In genomic region chr17:15955793-15956541, GRCh38 we compare ENCODE assay signal across 16 cellular contexts. TPM values are rescaled to one million over a fixed set of nuclear protein-coding genes. Genes with fewer than 3 reads are reported as not detected.
DNase-seq lines count a peak whose midpoint lies in the region; ATAC-seq and TF ChIP-seq lines count a peak whose summit lies in the region.
"Had no signal": no experiment of that assay in that cellular context is flagged by ENCODE, and none has a peak within 500 bp of the region (broad histone marks: within the 10 kb centered on the region; RNA-seq: fewer than 3 reads in every experiment).

No MANE protein-coding gene starts in this region.

- H3K4me3 Mint-ChIP-seq in endothelial cell (ENCODE audit: unreplicated experiment): no peak overlapping the region
- no peak overlapping the region for H3K4me3 Mint-ChIP-seq in stimulated activated naive B cell treated with anti-CD40 and anti-IgM and Interleukin-4, amounts not matched to agents 10 μg/mL and 1 μg/mL and 100 μg/mL, for 72 hours
- H3K4me3 Mint-ChIP-seq: activated CD8-positive, alpha-beta memory T cell treated with anti-CD3 and anti-CD28 coated beads, Interleukin-2, amount 10 ng/mL, durations not matched to agents 7 days and 5 days had no signal

- H4K20me1 ChIP-seq in PC-9 (ENCODE audit: insufficient read depth): no peaks in the 10 kb centered on the region

- peaks cover 56% of the 10 kb centered on the region for H3K4me1 ChIP-seq in PC-9 (replicated peaks; ENCODE audit: insufficient read depth)

- peaks cover 3% of the 10 kb centered on the region for H3K4me1 Mint-ChIP-seq in endothelial cell (ENCODE audit: unreplicated experiment)
- H3K4me1 Mint-ChIP-seq in stimulated activated naive B cell treated with anti-CD40 and anti-IgM and Interleukin-4, amounts not matched to agents 10 μg/mL and 1 μg/mL and 100 μg/mL, for 72 hours: peaks cover 20 to 33% of the 10 kb centered on the region in 2 donors

- no peak overlapping the region for H3K4me2 ChIP-seq in PC-9

- no peaks in the 10 kb centered on the region for H3K9me3 ChIP-seq in PC-9 (ENCODE audit: insufficient read depth, low read depth)
- H3K9me3 ChIP-seq: heart left ventricle had no signal

- no peaks in the 10 kb centered on the region for H3K36me3 ChIP-seq in PC-9 (ENCODE audit: low read depth)
- H3K36me3 ChIP-seq: heart left ventricle had no signal

- no peaks in the 10 kb centered on the region for H3K27me3 ChIP-seq in PC-9 (ENCODE audit: insufficient read depth, low read depth)
- H3K27me3 ChIP-seq: heart left ventricle had no signal

- H3K9me2 ChIP-seq in PC-9 (ENCODE audit: insufficient read depth): no peaks in the 10 kb centered on the region

- peak overlapping the region; percentile 18 for H3K27ac Mint-ChIP-seq in endothelial cell (ENCODE audit: unreplicated experiment)
- peak overlapping the region; percentile 20 for H3K27ac Mint-ChIP-seq in stimulated activated naive B cell treated with anti-CD40 and anti-IgM and Interleukin-4, amounts not matched to agents 10 μg/mL and 1 μg/mL and 100 μg/mL, for 72 hours
- H3K27ac Mint-ChIP-seq: activated CD8-positive, alpha-beta memory T cell treated with anti-CD3 and anti-CD28 coated beads, Interleukin-2, amount 10 ng/mL, durations not matched to agents 7 days and 5 days had no signal

- H3K27me3 Mint-ChIP-seq in endothelial cell (ENCODE audit: unreplicated experiment): peaks cover 3% of the 10 kb centered on the region
- peaks cover 15 to 33% of the 10 kb centered on the region in 2 donors for H3K27me3 Mint-ChIP-seq in stimulated activated naive B cell treated with anti-CD40 and anti-IgM and Interleukin-4, amounts not matched to agents 10 μg/mL and 1 μg/mL and 100 μg/mL, for 72 hours

- intact Hi-C loops in PC-9 (cut with micrococcal nuclease; ENCODE audit: unreplicated experiment): loop anchor here (2.0 to 5.0 kb wide), 2 partner anchors 27 to 331 kb away; no protein-coding TSS in a partner anchor
- intact Hi-C loops in head of caudate nucleus (cut with DNase I): no loop called here

- TF ChIP-seq CTCF in PC-9 (conservative IDR thresholded peaks at IDR 0.05) (no peak), endothelial cell (IDR thresholded peaks at IDR 0.05; ENCODE audit: unreplicated experiment) (no peak)

- no peaks in the 10 kb centered on the region for H3K9me3 Mint-ChIP-seq in endothelial cell (ENCODE audit: unreplicated experiment)
- no peaks in the 10 kb centered on the region for H3K9me3 Mint-ChIP-seq in stimulated activated naive B cell treated with anti-CD40 and anti-IgM and Interleukin-4, amounts not matched to agents 10 μg/mL and 1 μg/mL and 100 μg/mL, for 72 hours

- DNase-seq in activated effector memory CD4-positive, alpha-beta T cell treated with anti-CD3 and anti-CD28 coated beads, Interleukin-2, amount 50 U/mL, for 16 hours: peak; percentile 38
- DNase-seq in activated effector memory CD4-positive, alpha-beta T cell treated with Interleukin-2 at 50 U/mL for 16 hours: no peak
- DNase-seq in PC-9: no peak
- DNase-seq in endothelial cell (ENCODE audit: low spot score): no peak
- DNase-seq in stimulated activated naive B cell treated with anti-CD40 and anti-IgM and Interleukin-4, amounts not matched to agents 10 μg/mL and 1 μg/mL and 100 μg/mL, for 72 hours: no peak
- no peak for DNase-seq in activated CD4-positive, alpha-beta T cell treated with anti-CD3 and anti-CD28 coated beads, Interleukin-2, amount 50 U/mL, for 4 hours
- DNase-seq in NCI-H526 treated with DMSO at 0.1 percent for 48 hours (lab: John Stamatoyannopoulos, UW): no peak
- DNase-seq in head of caudate nucleus: no peak
- DNase-seq: 8988T; activated CD8-positive, alpha-beta memory T cell treated with anti-CD3 and anti-CD28 coated beads, Interleukin-2, amount 10 ng/mL, durations not matched to agents 7 days and 5 days; activated naive CD4-positive, alpha-beta T cell; dermis blood vessel endothelial cell; heart left ventricle; KG1; NCI-H1436 treated with DMSO at 0.1 percent for 48 hours; NCI-H446 treated with DMSO at 0.1 percent for 48 hours had no signal

- CTCF ChIA-PET in PC-9 (lab: Charles Lee): no interaction called here

- BruUV-seq in PC-9 (replicated peaks; lab: Mats Ljungman, UMichigan): no TSS peak

- no peak overlapping the region for H3K4me3 ChIP-seq in PC-9
- H3K4me3 ChIP-seq: heart left ventricle had no signal

- no peak for ATAC-seq in stimulated activated naive B cell treated with anti-CD40 and anti-IgM and Interleukin-4, amounts not matched to agents 10 μg/mL and 1 μg/mL and 100 μg/mL, for 72 hours (replicated peaks)
- ATAC-seq: activated CD8-positive, alpha-beta memory T cell treated with anti-CD3 and anti-CD28 coated beads, Interleukin-2, amount 10 ng/mL, durations not matched to agents 7 days and 5 days; heart left ventricle had no signal

- H3F3A ChIP-seq in PC-9 (ENCODE audit: insufficient read depth, low read depth): peaks cover 65% of the 10 kb centered on the region

- peaks cover 90% of the 10 kb centered on the region for H3K79me2 ChIP-seq in PC-9 (ENCODE audit: low read depth)

- no peak overlapping the region for H2AFZ ChIP-seq in PC-9

- peak overlapping the region; percentile 99 for H3K27ac ChIP-seq in PC-9
- H3K27ac ChIP-seq: heart left ventricle had no signal

- no peaks in the 10 kb centered on the region for H3K36me3 Mint-ChIP-seq in endothelial cell (ENCODE audit: low read depth, unreplicated experiment)
- peaks cover 0 to 4% of the 10 kb centered on the region in 2 donors for H3K36me3 Mint-ChIP-seq in stimulated activated naive B cell treated with anti-CD40 and anti-IgM and Interleukin-4, amounts not matched to agents 10 μg/mL and 1 μg/mL and 100 μg/mL, for 72 hours

- POLR2A ChIA-PET in PC-9 (lab: Charles Lee; ENCODE audit: unreplicated experiment): no interaction called here

RNA-seq across cellular contexts. Expression of gene ADORA2B, which starts 11.0 kb away (rescaled TPM):
- 32.6 and 42.7 TPM in 2 replicates for total RNA-seq in PC-9 (2021)
- 5.2 TPM for total RNA-seq in endothelial cell (ENCODE audit: unreplicated experiment)

RNA-seq across cellular contexts. Expression of gene ZSWIM7, which starts 43.5 kb away (rescaled TPM):
- total RNA-seq in PC-9 (2021): 13.0 and 19.1 TPM in 2 replicates
- total RNA-seq in endothelial cell (ENCODE audit: unreplicated experiment): 39.4 TPM

RNA-seq across cellular contexts. Expression of gene TTC19, which starts 43.7 kb away (rescaled TPM):
- total RNA-seq in PC-9 (2021) (53.5 and 74.7 TPM in 2 replicates), endothelial cell (ENCODE audit: unreplicated experiment) (29.6 TPM)
